ENCODE assay signal across 19 cellular contexts in genomic region chr2:167692191-167692590, GRCh38.
"Had no signal": no experiment of that assay in that cellular context is flagged by ENCODE, and none has a peak within 500 bp of the region (broad histone marks: within the 10 kb centered on the region; RNA-seq: fewer than 3 reads in every experiment).

No MANE protein-coding gene starts in this region.

- H3K9ac ChIP-seq: parathyroid adenoma had no signal

- H3K4me3 ChIP-seq: heart right ventricle, prostate gland, sigmoid colon, skin epidermis, testis, transverse colon had no signal

- FAIRE-seq: colon, frontal cortex, islet of Langerhans had no signal

- H3K4me1 ChIP-seq: heart right ventricle, parathyroid adenoma, prostate gland, sigmoid colon, testis, transverse colon had no signal

- DNase-seq: erythroblast; heart right ventricle; hypothalamus; kidney glomerular epithelial cell; naive thymus-derived CD4-positive, alpha-beta T cell; nephron progenitor cell; sigmoid colon; stimulated activated CD4-positive, alpha-beta T cell treated with anti-CD3 and anti-CD28 coated beads, Interleukin-2, amount 100 ng/mL, for 24 hours; stimulated activated CD4-positive, alpha-beta T cell treated with anti-CD3 and anti-CD28 coated beads, Interleukin-4, amount 100 ng/mL, for 4 hours; stimulated activated naive B cell treated with anti-CD40 and anti-IgM and Interleukin-4, amounts not matched to agents 10 μg/mL and 1 μg/mL and 100 μg/mL, for 72 hours; stimulated activated naive CD8-positive, alpha-beta T cell treated with anti-CD3 and anti-CD28 coated beads, Interleukin-15, amount 100 ng/mL, for 72 hours; testis; transverse colon had no signal

- H3K36me3 ChIP-seq: heart right ventricle, prostate gland, sigmoid colon, transverse colon had no signal

- H3K27me3 ChIP-seq: heart right ventricle, sigmoid colon, testis, transverse colon had no signal

- H3K9me3 ChIP-seq: heart right ventricle, prostate gland, sigmoid colon, testis, transverse colon had no signal

- H3K27ac ChIP-seq: heart right ventricle, parathyroid adenoma, prostate gland, sigmoid colon, skin epidermis, testis, transverse colon had no signal
